In genomic region chr4:112857461-112857860, GRCh38 we compare ENCODE assay signal across 9 cellular contexts.
DNase-seq lines count a peak whose midpoint lies in the region; ATAC-seq, FAIRE-seq and TF ChIP-seq lines count a peak whose summit lies in the region.
"Had no signal": no experiment of that assay in that cellular context is flagged by ENCODE, and none has a peak within 500 bp of the region (broad histone marks: within the 10 kb centered on the region; RNA-seq: fewer than 3 reads in every experiment).

No MANE protein-coding gene starts in this region.

- H3K27ac Mint-ChIP-seq in activated CD8-positive, alpha-beta memory T cell treated with anti-CD3 and anti-CD28 coated beads, Interleukin-2, amount 10 ng/mL, durations not matched to agents 7 days and 5 days: no peak overlapping the region
- no peak overlapping the region for H3K27ac Mint-ChIP-seq in activated CD4-positive, alpha-beta memory T cell treated with anti-CD3 and anti-CD28 coated beads, Interleukin-2, amount 10 ng/mL, durations not matched to agents 7 days and 5 days
- H3K27ac Mint-ChIP-seq: activated naive CD4-positive, alpha-beta T cell treated with anti-CD3 and anti-CD28 coated beads, Interleukin-2, amount 50 U/mL, for 72 hours had no signal

- no peak overlapping the region for H3K4me3 Mint-ChIP-seq in activated CD8-positive, alpha-beta memory T cell treated with anti-CD3 and anti-CD28 coated beads, Interleukin-2, amount 10 ng/mL, durations not matched to agents 7 days and 5 days
- H3K4me3 Mint-ChIP-seq in activated CD4-positive, alpha-beta memory T cell treated with anti-CD3 and anti-CD28 coated beads, Interleukin-2, amount 10 ng/mL, durations not matched to agents 7 days and 5 days: no peak overlapping the region

- POLR2A ChIA-PET in activated CD4-positive, alpha-beta memory T cell treated with anti-CD3 and anti-CD28 coated beads, Interleukin-2, amount 10 ng/mL, durations not matched to agents 7 days and 5 days (lab: Charles Lee): no interaction called here

- ATAC-seq in activated CD8-positive, alpha-beta memory T cell treated with anti-CD3 and anti-CD28 coated beads, Interleukin-2, amount 10 ng/mL, durations not matched to agents 7 days and 5 days: no peak

- H3K36me3 Mint-ChIP-seq in activated CD8-positive, alpha-beta memory T cell treated with anti-CD3 and anti-CD28 coated beads, Interleukin-2, amount 10 ng/mL, durations not matched to agents 7 days and 5 days: no peaks in the 10 kb centered on the region
- no peaks in the 10 kb centered on the region for H3K36me3 Mint-ChIP-seq in activated CD4-positive, alpha-beta memory T cell treated with anti-CD3 and anti-CD28 coated beads, Interleukin-2, amount 10 ng/mL, durations not matched to agents 7 days and 5 days (ENCODE audit: low read depth)
- H3K36me3 Mint-ChIP-seq: activated naive CD4-positive, alpha-beta T cell treated with anti-CD3 and anti-CD28 coated beads, Interleukin-2, amount 50 U/mL, for 72 hours had no signal

- DNase-seq in DMS53 treated with DMSO at 0.1 percent for 48 hours (lab: John Stamatoyannopoulos, UW; ENCODE audit: unreplicated experiment) (peak; percentile 9), RCC 7860 (ENCODE audit: low spot score) (peak; percentile 65), epithelial cell of proximal tubule (ENCODE audit: low read depth) (peak; percentile 84), putamen (ENCODE audit: low spot score) (peak; percentile 21), KG1 (lab: John Stamatoyannopoulos, UW) (no peak), globus pallidus (ENCODE audit: low spot score) (no peak)
- DNase-seq in activated CD8-positive, alpha-beta memory T cell treated with anti-CD3 and anti-CD28 coated beads, Interleukin-2, amount 10 ng/mL, durations not matched to agents 7 days and 5 days: no peak
- DNase-seq in activated CD4-positive, alpha-beta memory T cell treated with anti-CD3 and anti-CD28 coated beads, Interleukin-2, amount 10 ng/mL, durations not matched to agents 7 days and 5 days: no peak

- no peak for TF ChIP-seq CTCF in epithelial cell of proximal tubule (conservative IDR thresholded peaks at IDR 0.05; ENCODE audit: low read depth, low read length)

- H3K4me3 ChIP-seq in epithelial cell of proximal tubule (ENCODE audit: low read depth, low read length): no peak overlapping the region

- FAIRE-seq in RCC 7860 (lab: Jason Lieb, UNC): peak; percentile 81

- no peaks in the 10 kb centered on the region for H3K4me1 Mint-ChIP-seq in activated CD8-positive, alpha-beta memory T cell treated with anti-CD3 and anti-CD28 coated beads, Interleukin-2, amount 10 ng/mL, durations not matched to agents 7 days and 5 days
- no peaks in the 10 kb centered on the region for H3K4me1 Mint-ChIP-seq in activated CD4-positive, alpha-beta memory T cell treated with anti-CD3 and anti-CD28 coated beads, Interleukin-2, amount 10 ng/mL, durations not matched to agents 7 days and 5 days

- CTCF ChIA-PET in activated CD8-positive, alpha-beta memory T cell treated with anti-CD3 and anti-CD28 coated beads, Interleukin-2, amount 10 ng/mL, durations not matched to agents 7 days and 5 days (lab: Charles Lee): no interaction called here
- CTCF ChIA-PET in activated CD4-positive, alpha-beta memory T cell treated with anti-CD3 and anti-CD28 coated beads, Interleukin-2, amount 10 ng/mL, durations not matched to agents 7 days and 5 days (lab: Charles Lee): no interaction called here

- no peaks in the 10 kb centered on the region for H3K9me3 Mint-ChIP-seq in activated CD8-positive, alpha-beta memory T cell treated with anti-CD3 and anti-CD28 coated beads, Interleukin-2, amount 10 ng/mL, durations not matched to agents 7 days and 5 days (ENCODE audit: low read depth)
- H3K9me3 Mint-ChIP-seq in activated CD4-positive, alpha-beta memory T cell treated with anti-CD3 and anti-CD28 coated beads, Interleukin-2, amount 10 ng/mL, durations not matched to agents 7 days and 5 days: no peaks in the 10 kb centered on the region
- H3K9me3 Mint-ChIP-seq: activated naive CD4-positive, alpha-beta T cell treated with anti-CD3 and anti-CD28 coated beads, Interleukin-2, amount 50 U/mL, for 72 hours had no signal

- H3K27me3 Mint-ChIP-seq in activated CD8-positive, alpha-beta memory T cell treated with anti-CD3 and anti-CD28 coated beads, Interleukin-2, amount 10 ng/mL, durations not matched to agents 7 days and 5 days: peaks cover 10% of the 10 kb centered on the region
- H3K27me3 Mint-ChIP-seq in activated CD4-positive, alpha-beta memory T cell treated with anti-CD3 and anti-CD28 coated beads, Interleukin-2, amount 10 ng/mL, durations not matched to agents 7 days and 5 days: peaks cover 5% of the 10 kb centered on the region

Comparison
In these comparisons a context has a peak if more than half of its experiments do, and no peak if none do; other contexts are left out.
1. DNase-seq: peak in DMS53 treated with DMSO at 0.1 percent for 48 hours (single experiment), RCC 7860 (single experiment), epithelial cell of proximal tubule (single experiment) and putamen (single experiment); none in KG1 (single experiment), globus pallidus (single experiment), activated CD8-positive, alpha-beta memory T cell treated with anti-CD3 and anti-CD28 coated beads, Interleukin-2, amount 10 ng/mL, durations not matched to agents 7 days and 5 days (single experiment) and activated CD4-positive, alpha-beta memory T cell treated with anti-CD3 and anti-CD28 coated beads, Interleukin-2, amount 10 ng/mL, durations not matched to agents 7 days and 5 days (single experiment).